Comparison of ENCODE assay signal across 13 cellular contexts in the genomic region with DNA sequence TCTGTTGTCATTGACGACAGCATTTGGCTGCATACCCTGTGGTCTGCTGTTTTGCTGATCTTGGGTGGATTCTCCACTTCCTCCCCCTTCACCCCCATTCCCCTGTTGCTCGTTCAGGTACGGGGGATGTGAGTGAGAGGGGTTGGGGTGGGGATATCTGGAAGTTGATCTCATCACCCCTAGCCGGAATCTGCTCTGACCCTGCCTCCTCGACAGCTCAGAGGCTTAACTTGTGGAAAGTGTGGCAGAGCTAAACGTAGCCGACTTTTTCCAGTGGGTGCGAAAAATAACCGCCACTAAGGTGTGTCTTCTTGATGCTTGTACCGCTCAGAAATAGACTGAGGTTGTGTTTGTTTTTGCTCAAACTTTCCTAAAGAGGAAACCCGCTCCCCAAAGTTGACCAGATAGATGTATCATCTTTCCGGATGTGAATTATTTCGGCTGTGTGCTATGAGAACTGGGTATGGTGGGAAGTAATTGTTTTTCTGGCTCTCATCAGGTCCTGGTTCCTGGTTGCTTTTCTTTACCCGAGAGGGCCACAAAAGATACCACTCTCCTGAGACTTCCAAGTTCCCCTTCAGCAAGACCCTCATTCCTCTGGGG. TPM values are rescaled to one million over a fixed set of nuclear protein-coding genes. Genes with fewer than 3 reads are reported as not detected.
DNase-seq lines count a peak whose midpoint lies in the region; ATAC-seq and TF ChIP-seq lines count a peak whose summit lies in the region.
"Had no signal": no experiment of that assay in that cellular context is flagged by ENCODE, and none has a peak within 500 bp of the region (broad histone marks: within the 10 kb centered on the region; RNA-seq: fewer than 3 reads in every experiment).

No MANE protein-coding gene starts in this region.

- no peak for TF ChIP-seq CTCF in psoas muscle (IDR thresholded peaks at IDR 0.05)

- H3K36me3 ChIP-seq in adipocyte (ENCODE audit: control insufficient read depth, insufficient read depth, low read length, severe bottlenecking): peaks cover 77% of the 10 kb centered on the region
- peaks cover 8 to 43% of the 10 kb centered on the region in 2 donors for H3K36me3 ChIP-seq in psoas muscle (ENCODE audit: insufficient read depth in 1 of 2, low read depth in 1 of 2)
- H3K36me3 ChIP-seq: BLaER1 treated with 17β-estradiol and CSF1 and Interleukin-3, amounts not matched to agents 10 nM and 100 nM had no signal

- intact Hi-C loops in psoas muscle (cut with DNase I): no loop called here

- H3K9me3 ChIP-seq in adipocyte (ENCODE audit: control insufficient read depth, low read length): no peaks in the 10 kb centered on the region
- no peaks in the 10 kb centered on the region for H3K9me3 ChIP-seq in psoas muscle

- H3K9ac ChIP-seq in adipocyte (ENCODE audit: low read length): no peak overlapping the region
- H3K9ac ChIP-seq: BLaER1 treated with 17β-estradiol and CSF1 and Interleukin-3, amounts not matched to agents 10 nM and 100 nM had no signal

- H3K4me1 ChIP-seq in adipocyte (ENCODE audit: control insufficient read depth, insufficient read depth, low read length) (peaks cover 68% of the 10 kb centered on the region), psoas muscle (peaks cover 89% of the 10 kb centered on the region)

- peak overlapping the region; percentile 99 for H3K27ac ChIP-seq in psoas muscle
- H3K27ac ChIP-seq: BLaER1 treated with 17β-estradiol and CSF1 and Interleukin-3, amounts not matched to agents 10 nM and 100 nM had no signal

- H3K27me3 ChIP-seq in adipocyte (replicated peaks; ENCODE audit: control insufficient read depth, insufficient read depth, low read length) (no peaks in the 10 kb centered on the region), psoas muscle (ENCODE audit: insufficient read depth in 3 of 3, low read length in 2 of 3) (no peaks in the 10 kb centered on the region)

- WGBS in psoas muscle, 3 donors: 34 to 62% (median 35%) methylated on average over 14 of the region's 14 CpGs

- H3K4me3 ChIP-seq in adipocyte (ENCODE audit: low read length) (peak overlapping the region; percentile 94), psoas muscle (peak overlapping the region; percentile 97)
- H3K4me3 ChIP-seq: BLaER1 treated with 17β-estradiol and CSF1 and Interleukin-3, amounts not matched to agents 10 nM and 100 nM had no signal

- DNase-seq in stimulated activated CD8-positive, alpha-beta memory T cell treated with anti-CD3 and anti-CD28 coated beads, Interleukin-7, amount 100 ng/mL, for 4 hours (ENCODE audit: low read depth in 2 of 2): peak; percentile 33 to 43
- DNase-seq in stimulated activated CD8-positive, alpha-beta memory T cell treated with anti-CD3 and anti-CD28 coated beads, Interleukin-4, amount 100 ng/mL, for 48 hours: no peak
- DNase-seq in adipocyte (ENCODE audit: low read depth) (no peak), psoas muscle (peak in 1 of 2 donors; percentile 35), NCI-H2171 treated with DMSO at 0.1 percent for 48 hours (lab: John Stamatoyannopoulos, UW) (no peak)
- DNase-seq: activated CD8-positive, alpha-beta memory T cell treated with anti-CD3 and anti-CD28 coated beads for 24 hours; EL; NCI-H446; stimulated activated CD4-positive, alpha-beta T cell treated with anti-CD3 and anti-CD28 coated beads, Interleukin-12 subunit alpha, Interleukin-12 subunit beta, amount 100 ng/mL, for 4 hours had no signal

- ATAC-seq in psoas muscle (no peak), GM18909 (IDR thresholded peaks at IDR 0.05; ENCODE audit: poor library complexity, unreplicated experiment) (no peak), GM19467 (IDR thresholded peaks at IDR 0.05; ENCODE audit: unreplicated experiment) (no peak), GM18858 (IDR thresholded peaks at IDR 0.05; ENCODE audit: unreplicated experiment) (no peak)

RNA-seq across cellular contexts. Expression of a gene that starts 6.6 kb away (rescaled TPM):
- total RNA-seq in psoas muscle: 100 to 1,000 TPM in 3 of 4 donors, 10 to 100 TPM in 1; 11.7 to 299 (median 183) TPM
- 10 to 100 TPM; 12.0 to 89.8 (median 45.2) TPM for polyA plus RNA-seq in psoas muscle

Comparison
In these comparisons a context has a peak if more than half of its experiments do, and no peak if none do; other contexts are left out.
1. DNase-seq: peak in stimulated activated CD8-positive, alpha-beta memory T cell treated with anti-CD3 and anti-CD28 coated beads, Interleukin-7, amount 100 ng/mL, for 4 hours (2 of 2); none in stimulated activated CD8-positive, alpha-beta memory T cell treated with anti-CD3 and anti-CD28 coated beads, Interleukin-4, amount 100 ng/mL, for 48 hours (single experiment), adipocyte (single experiment) and NCI-H2171 treated with DMSO at 0.1 percent for 48 hours (single experiment).